14 cellular contexts compared by ENCODE assay signal in the genomic region with DNA sequence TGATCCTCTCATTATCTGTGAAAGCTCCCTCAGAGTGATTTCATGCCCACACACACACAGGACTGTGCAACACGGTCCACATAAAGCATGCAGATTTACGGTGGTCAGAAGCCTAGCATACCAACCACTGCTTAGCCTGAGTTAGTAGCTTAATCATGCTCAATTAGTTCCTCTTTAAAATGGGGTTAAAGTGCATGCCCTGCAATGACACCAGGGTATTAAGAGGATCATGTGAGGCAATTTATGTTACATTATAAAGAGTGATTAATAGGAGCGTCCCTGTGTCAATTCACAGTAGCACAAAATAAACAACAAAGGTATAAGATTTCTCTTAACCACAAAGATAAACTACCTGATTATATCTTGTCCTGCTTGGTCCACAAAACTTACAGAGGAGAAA.
"Had no signal": no experiment of that assay in that cellular context is flagged by ENCODE, and none has a peak within 500 bp of the region (broad histone marks: within the 10 kb centered on the region; RNA-seq: fewer than 3 reads in every experiment).

No MANE protein-coding gene starts in this region.

- DNase-seq: activated CD4-positive, alpha-beta T cell treated with anti-CD3 and anti-CD28 coated beads for 36 hours; activated CD8-positive, alpha-beta memory T cell treated with anti-CD3 and anti-CD28 coated beads, Interleukin-2, amount 50 U/mL, for 48 hours; activated CD8-positive, alpha-beta T cell treated with anti-CD3 and anti-CD28 coated beads, Interleukin-2, amount 10 ng/mL, durations not matched to agents 7 days and 5 days; activated naive CD4-positive, alpha-beta T cell treated with anti-CD3 and anti-CD28 coated beads for 36 hours; colonic mucosa; foreskin melanocyte; heart left ventricle; left ventricle myocardium inferior; mesenchymal stem cell; ovary; stimulated activated CD4-positive, alpha-beta T cell treated with anti-CD3 and anti-CD28 coated beads, Interleukin-4, amount 100 ng/mL, for 4 hours; stomach; T1000; WERI-Rb-1 had no signal

- ATAC-seq: activated CD4-positive, alpha-beta T cell treated with anti-CD3 and anti-CD28 coated beads for 36 hours; activated CD8-positive, alpha-beta T cell treated with anti-CD3 and anti-CD28 coated beads, Interleukin-2, amount 10 ng/mL, durations not matched to agents 7 days and 5 days; heart left ventricle had no signal
